Comparison of ENCODE assay signal across 8 cellular contexts in the genomic region with DNA sequence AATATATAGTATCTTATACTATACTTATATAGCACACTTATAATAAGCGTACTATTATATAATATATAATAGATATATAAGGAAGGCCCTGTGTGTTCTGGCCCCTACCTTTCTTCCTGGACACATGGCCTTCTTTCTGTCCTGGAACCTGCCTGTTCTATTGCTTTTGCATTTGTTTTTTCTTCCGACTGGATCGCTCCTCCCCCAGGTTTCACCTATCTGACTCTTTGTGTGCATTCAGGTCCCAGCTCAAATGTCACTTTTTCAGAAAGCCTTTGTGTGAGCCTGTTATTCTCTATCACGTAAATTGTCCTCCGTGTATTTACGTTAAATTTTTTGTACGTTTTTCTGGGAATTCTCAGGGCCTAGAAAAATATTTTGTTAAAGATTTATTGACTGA. TPM values are rescaled to one million over a fixed set of nuclear protein-coding genes. Genes with fewer than 3 reads are reported as not detected.
DNase-seq lines count a peak whose midpoint lies in the region; TF ChIP-seq lines count a peak whose summit lies in the region.

No MANE protein-coding gene starts in this region.

- H3K27me3 Mint-ChIP-seq in endothelial cell (ENCODE audit: unreplicated experiment), result peaks cover 21% of the 10 kb centered on the region

- H3K4me3 Mint-ChIP-seq in endothelial cell (ENCODE audit: unreplicated experiment), result peak overlapping the region; percentile 88

- H4K91ac ChIP-seq in trophoblast cell (ENCODE audit: low read depth, low read length), result no peak overlapping the region

- H3K4me2 ChIP-seq in trophoblast cell (ENCODE audit: low read length), result peak overlapping the region; percentile 94

- H3K18ac ChIP-seq in trophoblast cell (ENCODE audit: low read length), result no peak overlapping the region

- H2BK12ac ChIP-seq in trophoblast cell (ENCODE audit: low read length), result no peak overlapping the region

- no peak overlapping the region for H2BK120ac ChIP-seq in trophoblast cell (ENCODE audit: insufficient read depth, low read length, poor library complexity)

- H4K8ac ChIP-seq in trophoblast cell (ENCODE audit: low read depth, low read length), result no peak overlapping the region

- H2AK5ac ChIP-seq in trophoblast cell (ENCODE audit: low read length), result no peak overlapping the region

- no CpG with 5 or more reads among the region's 7 CpGs for WGBS in trophoblast cell (ENCODE audit: extremely low coverage, insufficient coverage, insufficient read length)

- H3K79me2 ChIP-seq in trophoblast cell (ENCODE audit: control insufficient read depth, insufficient read depth, low read length, poor library complexity), result peaks cover 26% of the 10 kb centered on the region

- H3K9me3 Mint-ChIP-seq in endothelial cell (ENCODE audit: unreplicated experiment), result no peaks in the 10 kb centered on the region

- H2AFZ ChIP-seq in trophoblast cell (ENCODE audit: insufficient read depth, low read length, poor library complexity), result no peak overlapping the region

- no peaks in the 10 kb centered on the region for H3K36me3 ChIP-seq in trophoblast cell (ENCODE audit: control insufficient read depth in 1 of 2, insufficient read depth in 2 of 2, low read length in 2 of 2)

- H3K4me1 Mint-ChIP-seq in endothelial cell (ENCODE audit: unreplicated experiment), result peaks cover 30% of the 10 kb centered on the region

- in situ Hi-C loops in G401 (cut with HindIII; ENCODE audit: low sequenced_read_pairs), result no loop called here

- no peak overlapping the region for H3K9ac ChIP-seq in trophoblast cell (ENCODE audit: low read length)

- no peak for TF ChIP-seq CTCF in endothelial cell (IDR thresholded peaks at IDR 0.05; ENCODE audit: unreplicated experiment)

- no peak overlapping the region for H3K4ac ChIP-seq in trophoblast cell (ENCODE audit: low read depth, low read length)

- H3K4me1 ChIP-seq in trophoblast cell (ENCODE audit: control insufficient read depth in 1 of 2, insufficient read depth in 2 of 2, low read length in 2 of 2), result peaks cover 3 to 13% of the 10 kb centered on the region in 2 experiments

- H3K27me3 ChIP-seq in trophoblast cell (ENCODE audit: insufficient read depth, low read length), result no peaks in the 10 kb centered on the region

- H3K79me1 ChIP-seq in trophoblast cell (ENCODE audit: low read length), result peaks cover 25% of the 10 kb centered on the region

- no peak overlapping the region for H3K23ac ChIP-seq in trophoblast cell (ENCODE audit: low read length)

- peaks cover 26% of the 10 kb centered on the region for H3K36me3 Mint-ChIP-seq in endothelial cell (ENCODE audit: low read depth, unreplicated experiment)

- H3K27ac Mint-ChIP-seq in endothelial cell (ENCODE audit: unreplicated experiment), result peak overlapping the region; percentile 87

- H2BK5ac ChIP-seq in trophoblast cell (ENCODE audit: low read depth, low read length, poor library complexity), result no peak overlapping the region

- H3K4me3 ChIP-seq in trophoblast cell (ENCODE audit: low read depth, low read length), result no peak overlapping the region

- H4K12ac ChIP-seq in trophoblast cell (ENCODE audit: low read depth, low read length), result no peak overlapping the region

- H3K9me3 ChIP-seq in trophoblast cell (ENCODE audit: insufficient read depth, low read depth, low read length), result no peaks in the 10 kb centered on the region

- DNase-seq in G401 (ENCODE audit: low spot score), result peak; percentile 26
- DNase-seq in NCI-H69 (lab: John Stamatoyannopoulos, UW), result peak; percentile 15
- DNase-seq in endothelial cell (ENCODE audit: low spot score), result no peak
- DNase-seq in trophoblast cell, result peak in 1 of 2 donors; percentile 20
- DNase-seq in T1000 (lab: John Stamatoyannopoulos, UW), result no peak
- DNase-seq in NOMO-1 treated with DMSO at 0.1 percent for 48 hours (lab: John Stamatoyannopoulos, UW; ENCODE audit: unreplicated experiment), result no peak
- DNase-seq in medulla oblongata (ENCODE audit: extremely low spot score), result no peak
- DNase-seq in superior temporal gyrus (ENCODE audit: extremely low spot score), result no peak

- no peak overlapping the region for H3K27ac ChIP-seq in trophoblast cell (ENCODE audit: low read depth, low read length)

- H3K14ac ChIP-seq in trophoblast cell (ENCODE audit: low read length), result no peak overlapping the region

RNA-seq across cellular contexts. Expression of gene TRIM8, which starts 2.9 kb away (rescaled TPM):
- total RNA-seq in G401 (2014; rRNA removed; shearing (Covaris generic)), result 30.2 and 44.4 TPM in 2 replicates
- total RNA-seq in endothelial cell (ENCODE audit: unreplicated experiment), result 219 TPM
- polyA plus RNA-seq in trophoblast cell (2013), result 36.7 and 37.2 TPM in 2 replicates

Comparison
In these comparisons a context has a peak if more than half of its experiments do, and no peak if none do; other contexts are left out.
1. DNase-seq: peak in G401 (single experiment) and NCI-H69 (single experiment); none in endothelial cell (single experiment), T1000 (single experiment), NOMO-1 treated with DMSO at 0.1 percent for 48 hours (single experiment), medulla oblongata (single experiment) and superior temporal gyrus (single experiment).